In genomic region chr4:13481569-13481968, GRCh38 we compare ENCODE assay signal across 10 cellular contexts. TPM values are rescaled to one million over a fixed set of nuclear protein-coding genes. Genes with fewer than 3 reads are reported as not detected.
A peak's percentile ranks its signal among the peaks of the same experiment; 100 is the strongest.
DNase-seq lines count a peak whose midpoint lies in the region; ATAC-seq and TF ChIP-seq lines count a peak whose summit lies in the region.
"Had no signal": no experiment of that assay in that cellular context is flagged by ENCODE, and none has a peak within 500 bp of the region (broad histone marks: within the 10 kb centered on the region; RNA-seq: fewer than 3 reads in every experiment).

No MANE protein-coding gene starts in this region.

- WGBS in HUES64, result 71% methylated on average over 1 of the region's 1 CpG

- H3K9me3 Mint-ChIP-seq in CD4-positive, alpha-beta T cell, result no peaks in the 10 kb centered on the region
- H3K9me3 Mint-ChIP-seq in activated naive CD8-positive, alpha-beta T cell treated with anti-CD3 and anti-CD28 coated beads for 36 hours, result no peaks in the 10 kb centered on the region

- DNase-seq in CD4-positive, alpha-beta T cell, result no peak
- DNase-seq in activated naive CD8-positive, alpha-beta T cell treated with anti-CD3 and anti-CD28 coated beads for 36 hours, result no peak
- DNase-seq in lung microvascular endothelial cell (ENCODE audit: low read depth in 2 of 2) (peak; percentile 1 to 62), posterior cingulate gyrus (no peak), 8988T (no peak)
- DNase-seq in stimulated activated naive CD4-positive, alpha-beta T cell treated with Interleukin-2 at 50 U/mL for 16 hours (lab: John Stamatoyannopoulos, UW), result no peak
- DNase-seq: effector CD4-positive, alpha-beta T cell; NCI-H1092 treated with DMSO at 0.1 percent for 48 hours had no signal

- peaks cover 19% of the 10 kb centered on the region; the same call in 1 of the 2 replicates for H3K4me1 ChIP-seq in HUES64 (ENCODE audit: insufficient read depth, low read length)

- peaks cover 29% of the 10 kb centered on the region for H3K4me1 Mint-ChIP-seq in CD4-positive, alpha-beta T cell (ENCODE audit: low read depth)
- H3K4me1 Mint-ChIP-seq in activated naive CD8-positive, alpha-beta T cell treated with anti-CD3 and anti-CD28 coated beads for 36 hours, result peaks cover 29% of the 10 kb centered on the region

- H3K36me3 ChIP-seq in HUES64 (ENCODE audit: insufficient read depth, low read length), result peaks cover 27% of the 10 kb centered on the region

- no peak for ATAC-seq in CD4-positive, alpha-beta T cell (ENCODE audit: poor library complexity)
- no peak for ATAC-seq in HG02885 (IDR thresholded peaks at IDR 0.05; ENCODE audit: poor library complexity, unreplicated experiment)

- CTCF ChIA-PET in CD4-positive, alpha-beta T cell (lab: Charles Lee), result no interaction called here

- intact Hi-C loops in CD4-positive, alpha-beta T cell (cut with DNase I, micrococcal nuclease), result loop anchor here (5.0 to 10.0 kb wide), 2 partner anchors 63 to 1521 kb away; partner anchors contain the start of genes CPEB2 (in 1 of the 2) and NKX3-2 (in 1 of the 2)
- intact Hi-C loops in posterior cingulate gyrus (cut with DNase I), result loop anchor here (10.0 kb wide), 1 partner anchor 63 kb away; the partner anchor contains the start of gene NKX3-2

- no peak for TF ChIP-seq CTCF in CD4-positive, alpha-beta T cell (IDR thresholded peaks at IDR 0.05)

- peak overlapping the region; percentile 70 for H3K4me3 Mint-ChIP-seq in CD4-positive, alpha-beta T cell
- peak overlapping the region; percentile 19 for H3K4me3 Mint-ChIP-seq in activated naive CD8-positive, alpha-beta T cell treated with anti-CD3 and anti-CD28 coated beads for 36 hours

- peak overlapping the region; percentile 12; the same call in 1 of the 2 replicates for H3K9ac ChIP-seq in HUES64 (ENCODE audit: low read depth, low read length)

- H3K36me3 Mint-ChIP-seq in CD4-positive, alpha-beta T cell (ENCODE audit: low read depth), result peaks cover 22% of the 10 kb centered on the region
- peaks cover 6% of the 10 kb centered on the region for H3K36me3 Mint-ChIP-seq in activated naive CD8-positive, alpha-beta T cell treated with anti-CD3 and anti-CD28 coated beads for 36 hours

- H3K27ac Mint-ChIP-seq in CD4-positive, alpha-beta T cell, result peak overlapping the region; percentile 37
- no peak overlapping the region for H3K27ac Mint-ChIP-seq in activated naive CD8-positive, alpha-beta T cell treated with anti-CD3 and anti-CD28 coated beads for 36 hours

- no peak overlapping the region for H3K27ac ChIP-seq in CD4-positive, alpha-beta T cell (ENCODE audit: low read depth, low read length)
- no peak overlapping the region for H3K27ac ChIP-seq in HUES64 (ENCODE audit: low read depth, low read length)

- H3K27me3 ChIP-seq in CD4-positive, alpha-beta T cell (ENCODE audit: control insufficient read depth, insufficient read depth, low read length), result no peaks in the 10 kb centered on the region
- H3K27me3 ChIP-seq in HUES64 (ENCODE audit: insufficient read depth, low read length), result no peaks in the 10 kb centered on the region

- H3K4me3 ChIP-seq in HUES64 (ENCODE audit: low read length), result no peak overlapping the region

- POLR2A ChIA-PET in CD4-positive, alpha-beta T cell (lab: Charles Lee), result interaction anchor here (0.6 kb wide), 1 partner anchor 238 kb away, joined by 3 read pairs; no protein-coding TSS in a partner anchor

- no peaks in the 10 kb centered on the region for H3K27me3 Mint-ChIP-seq in CD4-positive, alpha-beta T cell
- no peaks in the 10 kb centered on the region for H3K27me3 Mint-ChIP-seq in activated naive CD8-positive, alpha-beta T cell treated with anti-CD3 and anti-CD28 coated beads for 36 hours

- no peaks in the 10 kb centered on the region for H3K9me3 ChIP-seq in CD4-positive, alpha-beta T cell (ENCODE audit: control insufficient read depth, low read length)
- no peaks in the 10 kb centered on the region for H3K9me3 ChIP-seq in HUES64 (ENCODE audit: insufficient read depth, low read depth, low read length)

RNA-seq across cellular contexts. Expression of gene RAB28, which starts 2.6 kb away (rescaled TPM):
- total RNA-seq in CD4-positive, alpha-beta T cell, result 1 to 10 TPM; 3.9 to 4.2 TPM
- polyA plus RNA-seq in HUES64 (2013, experiment 1 of 2), result 21.0 TPM
- 24.9 TPM for polyA plus RNA-seq in HUES64 (2013, experiment 2 of 2)
- 10 to 100 TPM; 13.6 to 15.8 TPM for total RNA-seq in activated naive CD8-positive, alpha-beta T cell treated with anti-CD3 and anti-CD28 coated beads for 36 hours
- 7.6 and 11.9 TPM in 2 replicates for total RNA-seq in lung microvascular endothelial cell

Comparison
In these comparisons a context has a peak if more than half of its experiments do, and no peak if none do; other contexts are left out.
1. DNase-seq: peak in lung microvascular endothelial cell (2 of 2); none in CD4-positive, alpha-beta T cell (0 of 10), activated naive CD8-positive, alpha-beta T cell treated with anti-CD3 and anti-CD28 coated beads for 36 hours (single experiment), stimulated activated naive CD4-positive, alpha-beta T cell treated with Interleukin-2 at 50 U/mL for 16 hours (single experiment), posterior cingulate gyrus (0 of 10) and 8988T (single experiment).